In genomic region chr9:76873821-76874220, GRCh38 we compare ENCODE assay signal across 20 cellular contexts. TPM values are rescaled to one million over a fixed set of nuclear protein-coding genes. Genes with fewer than 3 reads are reported as not detected.
DNase-seq lines count a peak whose midpoint lies in the region; ATAC-seq and TF ChIP-seq lines count a peak whose summit lies in the region.
"Had no signal": no experiment of that assay in that cellular context is flagged by ENCODE, and none has a peak within 500 bp of the region (broad histone marks: within the 10 kb centered on the region; RNA-seq: fewer than 3 reads in every experiment).

No MANE protein-coding gene starts in this region.

- H3K27ac ChIP-seq in rectal smooth muscle tissue (ENCODE audit: low read depth, low read length), result peak overlapping the region; percentile 44
- H3K27ac ChIP-seq in vagina, result peak overlapping the region; percentile 42
- H3K27ac ChIP-seq: psoas muscle, SJCRH30 had no signal

- no peaks in the 10 kb centered on the region for H3K36me3 ChIP-seq in rectal smooth muscle tissue (ENCODE audit: control insufficient read depth, insufficient read depth, low read length)
- H3K36me3 ChIP-seq in vagina, result no peaks in the 10 kb centered on the region
- H3K36me3 ChIP-seq: SJCRH30 had no signal

- H3K4me3 ChIP-seq in fibroblast of mammary gland (ENCODE audit: control insufficient read depth, low read depth, low read length), result no peak overlapping the region
- no peak overlapping the region for H3K4me3 ChIP-seq in rectal smooth muscle tissue (ENCODE audit: low read length)
- H3K4me3 ChIP-seq in vagina, result no peak overlapping the region
- H3K4me3 ChIP-seq: psoas muscle, SJCRH30 had no signal

- H3K9ac ChIP-seq in rectal smooth muscle tissue (ENCODE audit: low read length), result no peak overlapping the region

- ATAC-seq in GM19351 (IDR thresholded peaks at IDR 0.05; ENCODE audit: unreplicated experiment), result no peak
- ATAC-seq: activated CD8-positive, alpha-beta memory T cell treated with anti-CD3 and anti-CD28 coated beads, Interleukin-2, amount 10 ng/mL, durations not matched to agents 7 days and 5 days; effector memory CD8-positive, alpha-beta T cell; natural killer cell; psoas muscle had no signal

- H3K9me3 ChIP-seq in vagina, result no peaks in the 10 kb centered on the region
- H3K9me3 ChIP-seq: psoas muscle, SJCRH30 had no signal

- intact Hi-C loops in vagina (cut with DNase I), result no loop called here

- TF ChIP-seq CTCF in fibroblast of mammary gland (conservative IDR thresholded peaks at IDR 0.05; ENCODE audit: control insufficient read depth, insufficient read depth, low read depth, low read length) (no peak), vagina (IDR thresholded peaks at IDR 0.05) (no peak)

- no peak for TF ChIP-seq POLR2A in vagina (IDR thresholded peaks at IDR 0.05)

- H3K4me1 ChIP-seq in rectal smooth muscle tissue (ENCODE audit: control insufficient read depth, insufficient read depth, low read length) (peaks cover 32% of the 10 kb centered on the region), vagina (peaks cover 7% of the 10 kb centered on the region)
- H3K4me1 ChIP-seq: psoas muscle, SJCRH30 had no signal

- H3K27me3 ChIP-seq in rectal smooth muscle tissue (ENCODE audit: control insufficient read depth, insufficient read depth, low read length) (no peaks in the 10 kb centered on the region), vagina (no peaks in the 10 kb centered on the region)
- H3K27me3 ChIP-seq: SJCRH30 had no signal

- DNase-seq in SK-N-DZ (ENCODE audit: low spot score), result peak; percentile 85
- peak; percentile 51 for DNase-seq in fibroblast of mammary gland (ENCODE audit: low read depth)
- DNase-seq in vagina (ENCODE audit: extremely low spot score in 2 of 2), result no peak
- DNase-seq in GF-D8 (lab: John Stamatoyannopoulos, UW), result no peak
- no peak for DNase-seq in DMS153 (lab: John Stamatoyannopoulos, UW)
- DNase-seq: activated CD4-positive, alpha-beta T cell treated with anti-CD3 and anti-CD28 coated beads for 4 hours; activated CD8-positive, alpha-beta memory T cell treated with anti-CD3 and anti-CD28 coated beads, Interleukin-2, amount 10 ng/mL, durations not matched to agents 7 days and 5 days; activated effector memory CD4-positive, alpha-beta T cell treated with Interleukin-2 at 50 U/mL for 16 hours; cerebellar nuclear complex; effector memory CD8-positive, alpha-beta T cell; HFFc6; natural killer cell; NCI-H82; SJCRH30; stimulated activated naive CD4-positive, alpha-beta T cell; T-helper 9 cell had no signal

RNA-seq across cellular contexts. Expression of gene PRUNE2, which starts 32.1 kb away (rescaled TPM):
- polyA plus RNA-seq in SK-N-DZ (2014; cell fraction: cytosol; rRNA removed), result 58.5 and 61.0 TPM in 2 replicates
- 57.0 and 87.5 TPM in 2 replicates for polyA plus RNA-seq in SK-N-DZ (2014; cell fraction: nucleus; rRNA removed)
- total RNA-seq in vagina, result 75.6 TPM
- total RNA-seq: HT-29 had no signal

Comparison
In these comparisons a context has a peak if more than half of its experiments do, and no peak if none do; other contexts are left out.
1. DNase-seq: peak in SK-N-DZ (single experiment) and fibroblast of mammary gland (single experiment); none in vagina (0 of 2), GF-D8 (single experiment) and DMS153 (single experiment).